In genomic region chr10:93954299-93954698, GRCh38 we compare ENCODE assay signal across 19 cellular contexts. TPM values are rescaled to one million over a fixed set of nuclear protein-coding genes. Genes with fewer than 3 reads are reported as not detected.
DNase-seq lines count a peak whose midpoint lies in the region; ATAC-seq, FAIRE-seq and TF ChIP-seq lines count a peak whose summit lies in the region.
"Had no signal": no experiment of that assay in that cellular context is flagged by ENCODE, and none has a peak within 500 bp of the region (broad histone marks: within the 10 kb centered on the region; RNA-seq: fewer than 3 reads in every experiment).

No MANE protein-coding gene starts in this region.

- no peak overlapping the region for H2AFZ ChIP-seq in ACC112 (ENCODE audit: low read length, unreplicated experiment)
- peak overlapping the region; percentile 40; the same call in 1 of the 2 replicates for H2AFZ ChIP-seq in PC-3 (ENCODE audit: low read length)
- H2AFZ ChIP-seq in keratinocyte (ENCODE audit: control insufficient read depth, low read length) = no peak overlapping the region
- H2AFZ ChIP-seq: GM23248 had no signal

- POLR2A ChIA-PET in PC-3 (lab: Charles Lee; ENCODE audit: unreplicated experiment) = no interaction called here

- H3K27ac ChIP-seq in ACC112 (ENCODE audit: low read depth, low read length) = peak overlapping the region; percentile 63
- H3K27ac ChIP-seq in PC-3 (ENCODE audit: low read length) = peak overlapping the region; percentile 98
- H3K27ac ChIP-seq in brain microvascular endothelial cell = peak overlapping the region; percentile 64
- H3K27ac ChIP-seq in keratinocyte (ENCODE audit: control insufficient read depth, insufficient read depth, low read length) = peak overlapping the region; percentile 67
- no peak overlapping the region for H3K27ac ChIP-seq in uterus
- H3K27ac ChIP-seq: BLaER1 treated with 17β-estradiol and CSF1 and Interleukin-3, amounts not matched to agents 10 nM and 100 nM had no signal

- TF ChIP-seq CTCF in PC-3 (conservative IDR thresholded peaks at IDR 0.05; ENCODE audit: low read depth, low read length) (no peak), brain microvascular endothelial cell (IDR thresholded peaks at IDR 0.05; ENCODE audit: low read depth, low read length, missing control alignments) (no peak), keratinocyte (optimal IDR thresholded peaks at IDR 0.05 in 1 of 3, IDR thresholded peaks at IDR 0.05 in 1 of 3, conservative IDR thresholded peaks at IDR 0.05 in 1 of 3; ENCODE audit: extremely low read depth in 1 of 3, insufficient read depth in 2 of 3, low read length in 3 of 3) (no peak), uterus (IDR thresholded peaks at IDR 0.05) (no peak)

- ATAC-seq in PC-3 (peak; percentile 48), HG02588 (IDR thresholded peaks at IDR 0.05; ENCODE audit: unreplicated experiment) (no peak)

- in situ Hi-C loops in brain microvascular endothelial cell (cut with HindIII; ENCODE audit: low pct_ligation_motif_present, low sequenced_read_pairs) = no loop called here

- H3K9me1 ChIP-seq in keratinocyte (ENCODE audit: control insufficient read depth, extremely low read depth, insufficient read depth, low read length) = no peaks in the 10 kb centered on the region

- no peak for TF ChIP-seq POLR2A in uterus (IDR thresholded peaks at IDR 0.05)

- CTCF ChIA-PET in PC-3 (lab: Charles Lee) = no interaction called here

- peaks cover 7% of the 10 kb centered on the region for H3F3A ChIP-seq in PC-3 (ENCODE audit: low read length, unreplicated experiment)

- no peaks in the 10 kb centered on the region for H3K27me3 ChIP-seq in ACC112 (ENCODE audit: insufficient read depth, low read length)
- H3K27me3 ChIP-seq in PC-3 (ENCODE audit: low read length) = no peaks in the 10 kb centered on the region
- H3K27me3 ChIP-seq in brain microvascular endothelial cell (replicated peaks) = no peaks in the 10 kb centered on the region
- no peaks in the 10 kb centered on the region for H3K27me3 ChIP-seq in keratinocyte (ENCODE audit: control insufficient read depth, extremely low read depth, insufficient read depth, low read length)
- H3K27me3 ChIP-seq in uterus = no peaks in the 10 kb centered on the region
- H3K27me3 ChIP-seq: BLaER1 treated with 17β-estradiol and CSF1 and Interleukin-3, amounts not matched to agents 10 nM and 100 nM had no signal

- H3K36me3 ChIP-seq in ACC112 (ENCODE audit: insufficient read depth, low read length) (no peaks in the 10 kb centered on the region), PC-3 (ENCODE audit: low read depth, low read length) (no peaks in the 10 kb centered on the region), brain microvascular endothelial cell (replicated peaks) (no peaks in the 10 kb centered on the region), keratinocyte (ENCODE audit: control insufficient read depth in 2 of 2, extremely low read depth in 1 of 2, insufficient read depth in 2 of 2, low read length in 2 of 2) (no peaks in the 10 kb centered on the region), uterus (no peaks in the 10 kb centered on the region)
- H3K36me3 ChIP-seq: BLaER1 treated with 17β-estradiol and CSF1 and Interleukin-3, amounts not matched to agents 10 nM and 100 nM; HAP-1 had no signal

- H4K20me1 ChIP-seq in PC-3 (ENCODE audit: low read length) (no peaks in the 10 kb centered on the region), keratinocyte (ENCODE audit: control insufficient read depth, extremely low read depth, insufficient read depth, low read length) (no peaks in the 10 kb centered on the region)
- H4K20me1 ChIP-seq: BLaER1 treated with 17β-estradiol and CSF1 and Interleukin-3, amounts not matched to agents 10 nM and 100 nM had no signal

- no peaks in the 10 kb centered on the region for H3K9me3 ChIP-seq in PC-3 (ENCODE audit: low read length)
- H3K9me3 ChIP-seq in keratinocyte (ENCODE audit: control insufficient read depth, low read depth, low read length) = no peaks in the 10 kb centered on the region
- no peaks in the 10 kb centered on the region for H3K9me3 ChIP-seq in uterus
- H3K9me3 ChIP-seq: BLaER1 treated with 17β-estradiol and CSF1 and Interleukin-3, amounts not matched to agents 10 nM and 100 nM; HAP-1 had no signal

- DNase-seq in PC-3 (peak; percentile 52), brain microvascular endothelial cell (no peak), keratinocyte (ENCODE audit: low read depth, low spot score) (no peak), uterus (no peak), NAMALWA (ENCODE audit: low spot score) (no peak), midbrain (lab: John Stamatoyannopoulos, UW) (no peak)
- DNase-seq: CD8-positive, alpha-beta memory T cell; DMS79; NCI-H1105 treated with DMSO at 0.1 percent for 48 hours; NCI-H1694; NCI-H510A; NCI-H748 treated with DMSO at 0.1 percent for 48 hours; NK-92 treated with Interleukin-12 subunit alpha and Interleukin-12 subunit beta, amount 100 ng/mL, for 24 hours; RPMI8226 had no signal

- intact Hi-C loops in PC-3 (cut with micrococcal nuclease) = no loop called here
- intact Hi-C loops in uterus (cut with DNase I; ENCODE audit: low total_unique reads) = no loop called here

- H3K4me1 ChIP-seq in ACC112 (ENCODE audit: control insufficient read depth, insufficient read depth, low read length, unreplicated experiment) = peaks cover 16% of the 10 kb centered on the region
- peaks cover 26% of the 10 kb centered on the region for H3K4me1 ChIP-seq in PC-3 (ENCODE audit: insufficient read depth, low read length)
- peaks cover 6% of the 10 kb centered on the region for H3K4me1 ChIP-seq in keratinocyte (ENCODE audit: control insufficient read depth, extremely low read depth, insufficient read depth, low read length)
- H3K4me1 ChIP-seq in uterus = no peaks in the 10 kb centered on the region
- H3K4me1 ChIP-seq: BLaER1 treated with 17β-estradiol and CSF1 and Interleukin-3, amounts not matched to agents 10 nM and 100 nM; HAP-1 had no signal

- dilution Hi-C loops in keratinocyte (cut with MboI; ENCODE audit: extremely low pct_ligation_motif_present, low sequenced_read_pairs) = no loop called here

- H3K4me2 ChIP-seq in PC-3 (ENCODE audit: low read length) (peak overlapping the region; percentile 41; the same call in 1 of the 2 replicates), keratinocyte (ENCODE audit: control insufficient read depth, extremely low read depth, insufficient read depth, low read depth, low read length) (no peak overlapping the region)
- H3K4me2 ChIP-seq: BLaER1 treated with 17β-estradiol and CSF1 and Interleukin-3, amounts not matched to agents 10 nM and 100 nM had no signal

- H3K79me2 ChIP-seq in ACC112 (ENCODE audit: control insufficient read depth, insufficient read depth, low read length, unreplicated experiment) = no peaks in the 10 kb centered on the region
- no peaks in the 10 kb centered on the region for H3K79me2 ChIP-seq in PC-3 (ENCODE audit: low read length)
- no peaks in the 10 kb centered on the region for H3K79me2 ChIP-seq in keratinocyte (ENCODE audit: control insufficient read depth, insufficient read depth, low read length)

- no peaks in the 10 kb centered on the region for H3K9me2 ChIP-seq in PC-3 (replicated peaks; ENCODE audit: low read length)

- H3K9ac ChIP-seq in PC-3 (ENCODE audit: low read length) (peak overlapping the region; percentile 60), keratinocyte (ENCODE audit: control insufficient read depth, extremely low read depth, insufficient read depth, low read length) (no peak overlapping the region)
- H3K9ac ChIP-seq: BLaER1 treated with 17β-estradiol and CSF1 and Interleukin-3, amounts not matched to agents 10 nM and 100 nM; GM23248 had no signal

- FAIRE-seq in keratinocyte (lab: Jason Lieb, UNC) = no peak

- H3K4me3 ChIP-seq in ACC112 (ENCODE audit: low read depth, low read length) = no peak overlapping the region
- H3K4me3 ChIP-seq in PC-3 (ENCODE audit: low read length) = no peak overlapping the region
- no peak overlapping the region for H3K4me3 ChIP-seq in brain microvascular endothelial cell (ENCODE audit: low read depth, low read length)
- no peak overlapping the region for H3K4me3 ChIP-seq in keratinocyte (ENCODE audit: control insufficient read depth in 2 of 3, extremely low read depth in 1 of 3, insufficient read depth in 2 of 3, low read depth in 1 of 3, low read length in 3 of 3)
- H3K4me3 ChIP-seq in uterus = no peak overlapping the region
- H3K4me3 ChIP-seq: BLaER1 treated with 17β-estradiol and CSF1 and Interleukin-3, amounts not matched to agents 10 nM and 100 nM; GM23248; HAP-1 had no signal

- no TSS peak for BruUV-seq in PC-3 (replicated peaks; lab: Mats Ljungman, UMichigan)

RNA-seq across cellular contexts. Expression of gene PLCE1, which starts 39.4 kb away (rescaled TPM):
- total RNA-seq in PC-3 (2014; rRNA removed) (9.2 and 11.4 TPM in 2 replicates), uterus (10 to 100 TPM in 3 of 4 donors, 1 to 10 TPM in 1; 7.1 to 21.7 (median 12.9) TPM)
- 0.01 TPM in 2 of 3 replicates, not detected in the other for polyA plus RNA-seq in keratinocyte
- 0.02 TPM for polyA plus RNA-seq in keratinocyte (2011; ENCODE audit: low read depth)
- 0.01 TPM in 1 of 2 replicates, not detected in the other for polyA plus RNA-seq in keratinocyte (2011; cell fraction: cytosol; rRNA removed)
- polyA plus RNA-seq in keratinocyte (2011; cell fraction: nucleus; rRNA removed) = 0.03 and 0.04 TPM in 2 replicates
- polyA plus RNA-seq in keratinocyte (2012; ENCODE audit: low replicate concordance) = 0.13 and 0.30 TPM in 2 replicates
- 0.13 to 0.23 TPM in 2 of 3 replicates, not detected in the other for polyA minus RNA-seq in keratinocyte
- polyA minus RNA-seq in keratinocyte (2011; cell fraction: cytosol; rRNA and poly(A)+ RNA removed) = not detected
- under 0.01 and 0.08 TPM in 2 replicates for polyA minus RNA-seq in keratinocyte (2011; cell fraction: nucleus; rRNA and poly(A)+ RNA removed)
- total RNA-seq: CD8-positive, alpha-beta memory T cell had no signal

Comparison
In these comparisons a context has a peak if more than half of its experiments do, and no peak if none do; other contexts are left out.
1. H3K27ac ChIP-seq: peak in ACC112 (single experiment), PC-3 (single experiment), brain microvascular endothelial cell (single experiment) and keratinocyte (single experiment); none in uterus (0 of 2).